Comparison of ENCODE assay signal across 28 cellular contexts in the genomic region with DNA sequence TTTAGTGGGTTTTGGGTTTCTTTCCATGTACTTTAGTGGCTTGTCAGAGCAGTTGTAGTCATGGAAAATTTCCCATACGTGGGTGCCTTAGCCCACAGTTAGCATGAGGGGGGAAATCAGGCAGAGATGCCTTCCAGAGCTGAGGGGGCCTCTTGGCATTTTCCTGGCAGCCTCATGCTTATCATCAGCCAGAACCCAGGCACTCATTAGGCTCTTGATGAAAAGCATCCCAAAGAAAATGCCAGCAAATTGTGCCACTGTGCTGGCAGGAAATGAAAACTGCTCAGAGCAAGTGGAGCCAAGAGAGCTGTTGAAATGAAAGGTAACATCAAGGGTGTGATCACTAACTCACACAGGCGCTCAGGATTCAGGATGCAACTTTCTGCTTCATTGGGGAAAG.
DNase-seq lines count a peak whose midpoint lies in the region; ATAC-seq and TF ChIP-seq lines count a peak whose summit lies in the region.
"Had no signal": no experiment of that assay in that cellular context is flagged by ENCODE, and none has a peak within 500 bp of the region (broad histone marks: within the 10 kb centered on the region; RNA-seq: fewer than 3 reads in every experiment).

No MANE protein-coding gene starts in this region.

- H3K27me3 ChIP-seq in right atrium auricular region = no peaks in the 10 kb centered on the region
- H3K27me3 ChIP-seq: ascending aorta, dorsolateral prefrontal cortex, gastrocnemius medialis, neutrophil, testis, uterus had no signal

- peaks cover 0 to 3% of the 10 kb centered on the region in 2 donors for H3K4me1 ChIP-seq in right atrium auricular region
- no peaks in the 10 kb centered on the region for H3K4me1 ChIP-seq in mesodermal cell (ENCODE audit: control insufficient read depth, insufficient read depth, low read length, poor library complexity, severe bottlenecking)
- H3K4me1 ChIP-seq: ascending aorta, gastrocnemius medialis, prostate gland, testis, uterus had no signal

- intact Hi-C loops in Right ventricle myocardium inferior (cut with DNase I) (loop anchor here (5.0 to 10.0 kb wide), 3 partner anchors 59 to 118 kb away; no protein-coding TSS in a partner anchor), cardiac septum (cut with DNase I) (loop anchor here (5.0 kb wide), 1 partner anchor 126 kb away; a partner anchor contains a TSS)

- H3K4me3 ChIP-seq in right atrium auricular region (no peak overlapping the region), mesodermal cell (ENCODE audit: extremely low read depth, insufficient read depth, low read length, poor library complexity, severe bottlenecking) (no peak overlapping the region)
- H3K4me3 ChIP-seq: ascending aorta, dorsolateral prefrontal cortex, gastrocnemius medialis, lung, prostate gland, testis, uterus had no signal

- 78 to 95% methylated on average over 2 of the region's 2 CpGs for WGBS in mesodermal cell (ENCODE audit: insufficient coverage in 2 of 2), 2 experiments

- DNase-seq in Right ventricle myocardium inferior (ENCODE audit: missing footprints) (no peak), right atrium auricular region (ENCODE audit: low spot score) (no peak), cardiac septum (ENCODE audit: low spot score) (peak; percentile 77), NCI-H146 treated with DMSO at 0.1 percent for 48 hours (lab: John Stamatoyannopoulos, UW; ENCODE audit: unreplicated experiment) (no peak), GM19240 (ENCODE audit: insufficient read length, low spot score) (no peak), NCI-H748 treated with DMSO at 0.1 percent for 48 hours (lab: John Stamatoyannopoulos, UW) (no peak)
- DNase-seq: activated CD4-positive, alpha-beta T cell treated with anti-CD3 and anti-CD28 coated beads for 1 hour; activated CD8-positive, alpha-beta T cell treated with anti-CD3 and anti-CD28 coated beads, Interleukin-2, amount 10 ng/mL, durations not matched to agents 7 days and 5 days; CD4-positive, alpha-beta memory T cell; DMS 273 treated with DMSO at 0.1 percent for 48 hours; gastrocnemius medialis; Kasumi-1; NCI-H146; NCI-H2171 treated with DMSO at 0.1 percent for 48 hours; stimulated activated CD4-positive, alpha-beta T cell treated with anti-CD3 and anti-CD28 coated beads, Interleukin-15, amount 100 ng/mL, for 24 hours; stimulated activated naive CD4-positive, alpha-beta T cell; testis; uterus had no signal

- TF ChIP-seq CTCF in right atrium auricular region (IDR thresholded peaks at IDR 0.05) = no peak

- peaks cover 0 to 3% of the 10 kb centered on the region in 2 donors for H3K9me3 ChIP-seq in right atrium auricular region
- H3K9me3 ChIP-seq in mesodermal cell (ENCODE audit: control insufficient read depth, low read length) = peaks cover 4% of the 10 kb centered on the region
- H3K9me3 ChIP-seq: ascending aorta, gastrocnemius medialis, neutrophil, prostate gland, testis, uterus had no signal

- H3K27ac ChIP-seq in right atrium auricular region (no peak overlapping the region), mesodermal cell (ENCODE audit: low read depth, low read length, severe bottlenecking) (peak overlapping the region; percentile 47)
- H3K27ac ChIP-seq: ascending aorta, dorsolateral prefrontal cortex, gastrocnemius medialis, HL-60, neutrophil, prostate gland, testis, uterus had no signal

- no peaks in the 10 kb centered on the region for H3K36me3 ChIP-seq in right atrium auricular region
- H3K36me3 ChIP-seq in mesodermal cell (ENCODE audit: control insufficient read depth, insufficient read depth, low read length) = no peaks in the 10 kb centered on the region
- H3K36me3 ChIP-seq: ascending aorta, gastrocnemius medialis, neutrophil, prostate gland, uterus had no signal

- peak; percentile 95 for ATAC-seq in Right ventricle myocardium inferior
- no peak for ATAC-seq in HG02678 (IDR thresholded peaks at IDR 0.05; ENCODE audit: unreplicated experiment)
- ATAC-seq: activated CD8-positive, alpha-beta T cell treated with anti-CD3 and anti-CD28 coated beads, Interleukin-2, amount 10 ng/mL, durations not matched to agents 7 days and 5 days; activated naive CD4-positive, alpha-beta T cell treated with anti-CD3 and anti-CD28 coated beads, Interleukin-2, amount 50 U/mL, for 72 hours; gastrocnemius medialis; HepG2 had no signal
